Comparison of ENCODE assay signal across 8 cellular contexts in the genomic region with DNA sequence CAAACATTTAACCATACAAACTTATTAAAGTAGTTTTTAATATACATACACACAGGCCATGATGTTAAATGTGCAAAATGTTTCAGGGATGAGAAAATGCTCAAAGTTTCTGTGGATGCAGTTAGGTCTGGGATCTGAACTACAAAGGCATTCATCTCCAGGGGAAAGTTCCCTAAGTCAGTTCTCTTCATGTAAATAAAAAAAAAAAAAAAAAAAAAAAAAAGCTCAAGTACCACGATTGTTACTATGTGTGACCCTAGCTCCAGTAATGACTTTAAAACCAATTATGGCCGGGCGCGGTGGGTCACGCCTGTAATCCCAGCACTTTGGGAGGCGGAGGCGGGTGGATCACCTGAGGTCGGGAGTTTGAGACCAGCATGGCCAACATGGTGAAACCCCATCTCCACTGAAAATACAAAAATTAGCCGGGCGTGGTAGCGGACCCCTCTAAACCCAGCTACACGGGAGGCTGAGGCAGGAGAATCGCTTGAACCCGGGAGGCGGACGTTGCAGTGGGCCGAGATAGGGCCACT. TPM values are rescaled to one million over a fixed set of nuclear protein-coding genes. Genes with fewer than 3 reads are reported as not detected.
DNase-seq lines count a peak whose midpoint lies in the region; ATAC-seq and TF ChIP-seq lines count a peak whose summit lies in the region.
"Not testable (repeated sequence)": the region's sequence is repeated elsewhere in the genome, so short reads cannot be mapped to it uniquely, and the experiment has no call there.

No MANE protein-coding gene starts in this region.

- not testable (repeated sequence) for H3K4me1 ChIP-seq in HUES64 (ENCODE audit: insufficient read depth, low read length); iPS-15b (ENCODE audit: control insufficient read depth, insufficient read depth, low read length)
- H3K4me1 ChIP-seq in ectodermal cell (ENCODE audit: control insufficient read depth, insufficient read depth, low read length) (peaks cover 10% of the 10 kb centered on the region), suprapubic skin (peaks cover 26% of the 10 kb centered on the region)

- H3K4me1 Mint-ChIP-seq in CD4-positive, alpha-beta T cell (ENCODE audit: low read depth) = peaks cover 67% of the 10 kb centered on the region
- H3K4me1 Mint-ChIP-seq in nephron progenitor cell = peaks cover 42% of the 10 kb centered on the region

- peak overlapping the region; percentile 95 for H3K27ac Mint-ChIP-seq in CD4-positive, alpha-beta T cell
- H3K27ac Mint-ChIP-seq in activated naive CD4-positive, alpha-beta T cell treated with anti-CD3 and anti-CD28 coated beads, Interleukin-2, amount 50 U/mL, for 72 hours = peak overlapping the region; percentile 72 to 91
- H3K27ac Mint-ChIP-seq in nephron progenitor cell = not testable (repeated sequence)

- POLR2A ChIA-PET in CD4-positive, alpha-beta T cell (lab: Charles Lee) = interaction anchor here (1.5 to 1.9 kb wide), 2 partner anchors 34 to 149 kb away, joined by 6 to 7 read pairs; partner anchors contain the start of gene TMEM220

- H3K79me2 ChIP-seq in SU-DHL-6 (ENCODE audit: insufficient read depth, low read length) = peaks cover 63% of the 10 kb centered on the region

- H3K9me2 ChIP-seq in SU-DHL-6 (replicated peaks; ENCODE audit: insufficient read depth, low read length) = not testable (repeated sequence)

- not testable (repeated sequence) for H3K9me3 ChIP-seq in CD4-positive, alpha-beta T cell (ENCODE audit: control insufficient read depth, low read length); HUES64 (ENCODE audit: insufficient read depth, low read depth, low read length); SU-DHL-6 (ENCODE audit: insufficient read depth, low read length); ectodermal cell (ENCODE audit: control insufficient read depth, low read length); iPS-15b (ENCODE audit: control insufficient read depth, insufficient read depth, low read length); suprapubic skin

- WGBS in HUES64 = 86% methylated on average over 17 of the region's 17 CpGs
- 84 to 86% methylated on average over 17 of the region's 17 CpGs for WGBS in ectodermal cell, 2 experiments
- WGBS in suprapubic skin = 91% methylated on average over 17 of the region's 17 CpGs

- H3K27ac ChIP-seq in CD4-positive, alpha-beta T cell (ENCODE audit: low read depth, low read length); HUES64 (ENCODE audit: low read depth, low read length); SU-DHL-6 (ENCODE audit: low read depth, low read length); ectodermal cell (ENCODE audit: insufficient read depth, low read depth, low read length, poor library complexity, severe bottlenecking); suprapubic skin: not testable (repeated sequence)

- not testable (repeated sequence) for DNase-seq in CD4-positive, alpha-beta T cell; activated naive CD4-positive, alpha-beta T cell treated with anti-CD3 and anti-CD28 coated beads, Interleukin-2, amount 50 U/mL, for 72 hours (ENCODE audit: low spot score in 2 of 2); nephron progenitor cell; suprapubic skin (ENCODE audit: low spot score in 2 of 2)

- H3K4me3 Mint-ChIP-seq in CD4-positive, alpha-beta T cell = peak overlapping the region; percentile 94
- H3K4me3 Mint-ChIP-seq in nephron progenitor cell = peak overlapping the region; percentile 95

- H3K9ac ChIP-seq in HUES64 (ENCODE audit: low read depth, low read length) (peak overlapping the region; percentile 89; the same call in 1 of the 2 replicates), SU-DHL-6 (ENCODE audit: low read length) (peak overlapping the region; percentile 89)
- H3K9ac ChIP-seq in iPS-15b (ENCODE audit: low read depth, low read length) = not testable (repeated sequence)

- H3K27me3 Mint-ChIP-seq in CD4-positive, alpha-beta T cell; nephron progenitor cell (ENCODE audit: low read depth, poor library complexity): not testable (repeated sequence)

- H2AFZ ChIP-seq in SU-DHL-6 (ENCODE audit: low read depth, low read length, severe bottlenecking) = not testable (repeated sequence)

- not testable (repeated sequence) for H4K20me1 ChIP-seq in SU-DHL-6 (ENCODE audit: low read depth, low read length)

- H3K9me3 Mint-ChIP-seq in CD4-positive, alpha-beta T cell; activated naive CD4-positive, alpha-beta T cell treated with anti-CD3 and anti-CD28 coated beads, Interleukin-2, amount 50 U/mL, for 72 hours; nephron progenitor cell: not testable (repeated sequence)

- CTCF ChIA-PET in CD4-positive, alpha-beta T cell (lab: Charles Lee) = interaction anchor here (0.9 to 1.0 kb wide), 2 partner anchors 10 to 12 kb away, joined by 3 read pairs; no protein-coding TSS in a partner anchor

- H3K36me3 ChIP-seq in HUES64 (ENCODE audit: insufficient read depth, low read length) (peaks cover 49% of the 10 kb centered on the region), SU-DHL-6 (ENCODE audit: low read length) (peaks cover 22% of the 10 kb centered on the region), ectodermal cell (ENCODE audit: control insufficient read depth, insufficient read depth, low read length) (peaks cover 28% of the 10 kb centered on the region), iPS-15b (ENCODE audit: control insufficient read depth, insufficient read depth, low read length) (peaks cover 11% of the 10 kb centered on the region), suprapubic skin (peaks cover 32% of the 10 kb centered on the region)

- peaks cover 81% of the 10 kb centered on the region for H3K36me3 Mint-ChIP-seq in CD4-positive, alpha-beta T cell (ENCODE audit: low read depth)
- peaks cover 26 to 30% of the 10 kb centered on the region in 2 donors for H3K36me3 Mint-ChIP-seq in activated naive CD4-positive, alpha-beta T cell treated with anti-CD3 and anti-CD28 coated beads, Interleukin-2, amount 50 U/mL, for 72 hours
- peaks cover 45% of the 10 kb centered on the region for H3K36me3 Mint-ChIP-seq in nephron progenitor cell (ENCODE audit: low read depth)

- not testable (repeated sequence) for ATAC-seq in CD4-positive, alpha-beta T cell (ENCODE audit: poor library complexity); activated naive CD4-positive, alpha-beta T cell treated with anti-CD3 and anti-CD28 coated beads, Interleukin-2, amount 50 U/mL, for 72 hours

- TF ChIP-seq EP300 in suprapubic skin (IDR thresholded peaks at IDR 0.05) = not testable (repeated sequence)

- TF ChIP-seq CTCF in CD4-positive, alpha-beta T cell (IDR thresholded peaks at IDR 0.05); SU-DHL-6 (IDR thresholded peaks at IDR 0.05; ENCODE audit: insufficient read depth, low read length, poor library complexity, severe bottlenecking); nephron progenitor cell (IDR thresholded peaks at IDR 0.05); suprapubic skin (IDR thresholded peaks at IDR 0.05): not testable (repeated sequence)

- not testable (repeated sequence) for TF ChIP-seq POLR2A in suprapubic skin (IDR thresholded peaks at IDR 0.05)

- intact Hi-C loops in CD4-positive, alpha-beta T cell (cut with DNase I, micrococcal nuclease) = loop anchor here in 1 of 2 experiments (5.0 kb wide), 1 partner anchor 1326 kb away; the partner anchor contains the start of gene MAP2K4

- H3F3A ChIP-seq in SU-DHL-6 (ENCODE audit: insufficient read depth) = not testable (repeated sequence)

- peak overlapping the region; percentile 92 for H3K4me2 ChIP-seq in SU-DHL-6 (ENCODE audit: low read depth, low read length, poor library complexity, severe bottlenecking)

- H3K4me3 ChIP-seq in HUES64 (ENCODE audit: low read length) = peak overlapping the region; percentile 96
- H3K4me3 ChIP-seq in SU-DHL-6 (ENCODE audit: insufficient read depth, low read length, poor library complexity, severe bottlenecking) = peak overlapping the region; percentile 97
- peak overlapping the region; percentile 90 for H3K4me3 ChIP-seq in ectodermal cell (ENCODE audit: insufficient read depth, low read depth, low read length)
- H3K4me3 ChIP-seq in iPS-15b (ENCODE audit: low read depth, low read length) = peak overlapping the region; percentile 93
- peak overlapping the region; percentile 96 for H3K4me3 ChIP-seq in suprapubic skin

- not testable (repeated sequence) for H3K27me3 ChIP-seq in CD4-positive, alpha-beta T cell (ENCODE audit: control insufficient read depth, insufficient read depth, low read length); HUES64 (ENCODE audit: insufficient read depth, low read length); SU-DHL-6 (ENCODE audit: low read length); ectodermal cell (ENCODE audit: control insufficient read depth, insufficient read depth, low read length, poor library complexity, severe bottlenecking); iPS-15b (ENCODE audit: control insufficient read depth, insufficient read depth, low read length); suprapubic skin

RNA-seq across cellular contexts. Expression of gene SCO1, which starts 1.4 kb away (rescaled TPM):
- total RNA-seq in CD4-positive, alpha-beta T cell = 10 to 100 TPM; 15.3 to 18.2 TPM
- polyA plus RNA-seq in HUES64 (2013, experiment 1 of 2) = 38.6 TPM
- 34.6 TPM for polyA plus RNA-seq in HUES64 (2013, experiment 2 of 2)
- 10 to 100 TPM; 28.1 to 36.3 TPM for total RNA-seq in activated naive CD4-positive, alpha-beta T cell treated with anti-CD3 and anti-CD28 coated beads, Interleukin-2, amount 50 U/mL, for 72 hours
- polyA plus RNA-seq in ectodermal cell (2013, experiment 1 of 4) = 39.5 TPM
- 43.5 TPM for polyA plus RNA-seq in ectodermal cell (2013, experiment 2 of 4)
- 28.0 TPM for polyA plus RNA-seq in ectodermal cell (2013, experiment 3 of 4)
- polyA plus RNA-seq in ectodermal cell (2013, experiment 4 of 4) = 31.3 TPM
- 10 to 100 TPM; 11.9 to 34.2 (median 14.1) TPM for total RNA-seq in suprapubic skin

RNA-seq across cellular contexts. Expression of gene ADPRM, which starts 1.5 kb away (rescaled TPM):
- total RNA-seq in CD4-positive, alpha-beta T cell = 10 to 100 TPM; 34.2 to 35.0 TPM
- polyA plus RNA-seq in HUES64 (2013, experiment 1 of 2) = 6.1 TPM
- 8.7 TPM for polyA plus RNA-seq in HUES64 (2013, experiment 2 of 2)
- 10 to 100 TPM; 10.0 to 11.5 TPM for total RNA-seq in activated naive CD4-positive, alpha-beta T cell treated with anti-CD3 and anti-CD28 coated beads, Interleukin-2, amount 50 U/mL, for 72 hours
- 7.0 TPM for polyA plus RNA-seq in ectodermal cell (2013, experiment 1 of 4)
- polyA plus RNA-seq in ectodermal cell (2013, experiment 2 of 4) = 10.9 TPM
- polyA plus RNA-seq in ectodermal cell (2013, experiment 3 of 4) = 9.7 TPM
- polyA plus RNA-seq in ectodermal cell (2013, experiment 4 of 4) = 11.2 TPM
- 10 to 100 TPM in 3 of 4 donors, 1 to 10 TPM in 1; 8.8 to 22.4 (median 10.6) TPM for total RNA-seq in suprapubic skin

RNA-seq across cellular contexts. Expression of gene TMEM220, which starts 33.9 kb away (rescaled TPM):
- 1 to 10 TPM; 2.9 to 3.2 TPM for total RNA-seq in CD4-positive, alpha-beta T cell
- polyA plus RNA-seq in HUES64 (2013, experiment 1 of 2) = 1.6 TPM
- 2.2 TPM for polyA plus RNA-seq in HUES64 (2013, experiment 2 of 2)
- total RNA-seq in activated naive CD4-positive, alpha-beta T cell treated with anti-CD3 and anti-CD28 coated beads, Interleukin-2, amount 50 U/mL, for 72 hours = 1 to 10 TPM in 1 of 2 donors, under 1 TPM in 1; 0.09 to 1.7 TPM
- polyA plus RNA-seq in ectodermal cell (2013, experiment 1 of 4) = 0.91 TPM
- polyA plus RNA-seq in ectodermal cell (2013, experiment 2 of 4) = 0.84 TPM
- 0.37 TPM for polyA plus RNA-seq in ectodermal cell (2013, experiment 3 of 4)
- polyA plus RNA-seq in ectodermal cell (2013, experiment 4 of 4) = 1.2 TPM
- 10 to 100 TPM in 2 of 4 donors, 1 to 10 TPM in 2; 4.5 to 12.1 (median 9.4) TPM for total RNA-seq in suprapubic skin

RNA-seq across cellular contexts. Expression of gene MYH3, which starts 38.8 kb away (rescaled TPM):
- total RNA-seq in CD4-positive, alpha-beta T cell = 1 to 10 TPM; 5.4 to 5.6 TPM
- polyA plus RNA-seq in HUES64 (2013, experiment 1 of 2) = 0.85 TPM
- 1.0 TPM for polyA plus RNA-seq in HUES64 (2013, experiment 2 of 2)
- 1 to 10 TPM; 2.0 to 5.1 TPM for total RNA-seq in activated naive CD4-positive, alpha-beta T cell treated with anti-CD3 and anti-CD28 coated beads, Interleukin-2, amount 50 U/mL, for 72 hours
- polyA plus RNA-seq in ectodermal cell (2013, experiment 1 of 4) = 1.7 TPM
- 2.7 TPM for polyA plus RNA-seq in ectodermal cell (2013, experiment 2 of 4)
- polyA plus RNA-seq in ectodermal cell (2013, experiment 3 of 4) = 0.80 TPM
- polyA plus RNA-seq in ectodermal cell (2013, experiment 4 of 4) = 1.5 TPM
- 1 to 10 TPM in 2 of 4 donors, under 1 TPM in 2; 0.89 to 6.5 (median 1.1) TPM for total RNA-seq in suprapubic skin
